Comparison of ENCODE assay signal across 8 cellular contexts in the genomic region with DNA sequence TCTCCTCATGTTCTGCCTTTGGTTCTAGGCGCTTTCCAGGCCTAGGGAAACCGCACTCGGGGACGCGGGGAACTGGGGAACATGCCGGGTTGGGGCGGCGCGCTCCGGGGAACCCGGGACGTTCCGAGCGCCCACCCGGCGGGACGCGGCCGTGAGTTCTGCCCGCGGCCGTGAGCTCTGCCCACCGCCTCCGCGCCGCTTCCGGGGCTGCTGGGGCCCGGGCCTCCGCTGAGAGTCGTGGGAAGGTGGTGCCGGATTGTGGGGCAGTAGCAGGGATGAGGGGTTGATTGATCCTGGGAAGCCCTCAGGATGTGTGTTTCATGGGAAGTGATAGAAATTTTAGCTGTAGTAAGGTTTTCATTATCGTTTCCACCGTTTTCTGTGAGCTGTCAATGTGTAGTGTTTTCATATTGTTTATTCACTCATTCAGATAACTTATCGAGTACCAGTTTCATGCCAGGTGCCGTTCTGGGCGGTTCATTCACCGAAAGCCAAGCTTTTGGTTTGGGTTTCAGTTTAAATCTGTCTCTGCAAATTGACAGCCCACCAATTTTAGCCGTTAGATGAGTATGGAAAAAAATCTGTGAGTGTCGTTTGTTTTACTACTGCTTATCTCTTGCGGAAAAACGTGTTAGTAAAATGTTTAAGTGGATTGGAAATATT. TPM values are rescaled to one million over a fixed set of nuclear protein-coding genes. Genes with fewer than 3 reads are reported as not detected.
DNase-seq lines count a peak whose midpoint lies in the region; ATAC-seq and TF ChIP-seq lines count a peak whose summit lies in the region.

No MANE protein-coding gene starts in this region.

- H3K27me3 Mint-ChIP-seq in type B pancreatic cell, result no peaks in the 10 kb centered on the region

- TF ChIP-seq POLR2A in GM18505 (IDR thresholded peaks at IDR 0.05; ENCODE audit: borderline replicate concordance, extremely low read depth, insufficient read depth, insufficient read length), result no peak

- TF ChIP-seq CTCF in A673 (conservative IDR thresholded peaks at IDR 0.05; ENCODE audit: low read depth, low read length) (no peak), colonic mucosa (IDR thresholded peaks at IDR 0.05) (no peak), type B pancreatic cell (conservative IDR thresholded peaks at IDR 0.05) (no peak)

- no peak overlapping the region for H3K27ac Mint-ChIP-seq in type B pancreatic cell

- ATAC-seq in GM18505 (IDR thresholded peaks at IDR 0.05; ENCODE audit: unreplicated experiment) (peak; percentile 38), HG02970 (IDR thresholded peaks at IDR 0.05; ENCODE audit: low FRiP score, unreplicated experiment) (peak; percentile 26)

- peak overlapping the region; percentile 91 for H3K4me3 Mint-ChIP-seq in type B pancreatic cell

- peaks cover 15% of the 10 kb centered on the region for H3K4me1 ChIP-seq in A673 (ENCODE audit: insufficient read depth, low read length, poor library complexity, severe bottlenecking)
- H3K4me1 ChIP-seq in SJCRH30, result 0 out of 2 replicates have a peak, but pooled peaks cover 2% of the 10 kb centered on the region
- peaks cover 10% of the 10 kb centered on the region for H3K4me1 ChIP-seq in colonic mucosa
- peaks cover 3% of the 10 kb centered on the region for H3K4me1 ChIP-seq in mesodermal cell (ENCODE audit: control insufficient read depth, insufficient read depth, low read length, poor library complexity, severe bottlenecking)

- CTCF ChIA-PET in A673 (lab: Charles Lee), result no interaction called here

- no TSS peak for BruUV-seq in A673 (replicated peaks; lab: Mats Ljungman, UMichigan)

- H3K27me3 ChIP-seq in A673 (replicated peaks; ENCODE audit: insufficient read depth, low read depth, low read length, poor library complexity), result no peaks in the 10 kb centered on the region
- no peaks in the 10 kb centered on the region for H3K27me3 ChIP-seq in SJCRH30
- no peaks in the 10 kb centered on the region for H3K27me3 ChIP-seq in colonic mucosa

- no peaks in the 10 kb centered on the region for H3K9me3 ChIP-seq in A673 (ENCODE audit: low read depth, low read length, poor library complexity, severe bottlenecking)
- no peaks in the 10 kb centered on the region for H3K9me3 ChIP-seq in SJCRH30 (replicated peaks)
- H3K9me3 ChIP-seq in colonic mucosa, result no peaks in the 10 kb centered on the region
- no peaks in the 10 kb centered on the region for H3K9me3 ChIP-seq in mesodermal cell (ENCODE audit: control insufficient read depth, low read length)

- POLR2A ChIA-PET in A673 (lab: Charles Lee; ENCODE audit: low non-redundant PET), result no interaction called here

- WGBS in mesodermal cell (ENCODE audit: insufficient coverage in 2 of 2), 2 experiments, result 2 to 4% methylated on average over 20 to 30 of the region's 41 CpGs

- DNase-seq in A673 (ENCODE audit: low spot score) (peak; percentile 14), SJCRH30 (peak in 1 of 2 experiments; percentile 15), colonic mucosa (no peak), type B pancreatic cell (ENCODE audit: extremely low spot score, unreplicated experiment) (no peak), GDM1 (lab: John Stamatoyannopoulos, UW) (no peak)

- intact Hi-C loops in A673 (cut with micrococcal nuclease; ENCODE audit: unreplicated experiment), result loop anchor here (10.0 kb wide), 1 partner anchor 1095 kb away; no protein-coding TSS in a partner anchor
- intact Hi-C loops in colonic mucosa (cut with DNase I), result no loop called here

- H3K9me3 Mint-ChIP-seq in type B pancreatic cell, result no peaks in the 10 kb centered on the region

- H3K27ac ChIP-seq in A673 (ENCODE audit: low read depth, low read length, poor library complexity, severe bottlenecking), result peak overlapping the region; percentile 95
- H3K27ac ChIP-seq in SJCRH30, result peak overlapping the region; percentile 69
- peak overlapping the region; percentile 73 for H3K27ac ChIP-seq in colonic mucosa
- no peak overlapping the region for H3K27ac ChIP-seq in mesodermal cell (ENCODE audit: low read depth, low read length, severe bottlenecking)

- peaks cover 19% of the 10 kb centered on the region for H3K36me3 ChIP-seq in A673 (ENCODE audit: insufficient read depth, low read length, poor library complexity, severe bottlenecking)
- H3K36me3 ChIP-seq in SJCRH30, result peaks cover 2% of the 10 kb centered on the region
- no peaks in the 10 kb centered on the region for H3K36me3 ChIP-seq in colonic mucosa
- peaks cover 37% of the 10 kb centered on the region for H3K36me3 ChIP-seq in mesodermal cell (ENCODE audit: control insufficient read depth, insufficient read depth, low read length)

- H3K9ac ChIP-seq in colonic mucosa (ENCODE audit: low read depth in 2 of 2, low read length in 2 of 2), result peak overlapping the region; percentile 87 to 88

- peaks cover 45% of the 10 kb centered on the region for H3K4me1 Mint-ChIP-seq in type B pancreatic cell (ENCODE audit: unreplicated experiment)

- peak overlapping the region; percentile 95 for H3K4me3 ChIP-seq in A673 (ENCODE audit: low read depth, low read length, poor library complexity, severe bottlenecking)
- peak overlapping the region; percentile 98 for H3K4me3 ChIP-seq in SJCRH30
- H3K4me3 ChIP-seq in colonic mucosa, result peak overlapping the region; percentile 88
- H3K4me3 ChIP-seq in mesodermal cell (ENCODE audit: extremely low read depth, insufficient read depth, low read length, poor library complexity, severe bottlenecking), result peak overlapping the region; percentile 78

- H3K36me3 Mint-ChIP-seq in type B pancreatic cell, result peaks cover 13% of the 10 kb centered on the region

RNA-seq across cellular contexts. Expression of gene MTRR, which starts 0.7 kb away (rescaled TPM):
- total RNA-seq in A673 (2021), result 44.4 and 57.1 TPM in 2 replicates
- total RNA-seq in SJCRH30 (2014; rRNA removed; shearing (Covaris generic)), result 29.4 and 31.7 TPM in 2 replicates
- 10 to 100 TPM; 29.8 to 45.1 TPM for total RNA-seq in colonic mucosa
- polyA plus RNA-seq in mesodermal cell (2013, experiment 1 of 2), result 23.5 TPM
- 22.1 TPM for polyA plus RNA-seq in mesodermal cell (2013, experiment 2 of 2)
- 33.7 and 49.3 TPM in 2 replicates for total RNA-seq in type B pancreatic cell (ENCODE audit: low replicate concordance)

RNA-seq across cellular contexts. Expression of gene FASTKD3, which starts 0.8 kb away (rescaled TPM):
- total RNA-seq in A673 (2021) (13.2 and 16.8 TPM in 2 replicates), colonic mucosa (10 to 100 TPM; 11.4 to 12.2 TPM), type B pancreatic cell (ENCODE audit: low replicate concordance) (7.3 and 10.7 TPM in 2 replicates)
- 16.9 TPM in 2 replicates for total RNA-seq in SJCRH30 (2014; rRNA removed; shearing (Covaris generic))
- 8.1 TPM for polyA plus RNA-seq in mesodermal cell (2013, experiment 1 of 2)
- polyA plus RNA-seq in mesodermal cell (2013, experiment 2 of 2), result 9.2 TPM

RNA-seq across cellular contexts. Expression of gene CFAP90, which starts 18.7 kb away (rescaled TPM):
- not detected in 2 replicates for total RNA-seq in A673 (2021)
- total RNA-seq in SJCRH30 (2014; rRNA removed; shearing (Covaris generic)), result 0.20 TPM in 1 of 2 replicates, not detected in the other
- not detected for total RNA-seq in colonic mucosa
- 0.18 TPM for polyA plus RNA-seq in mesodermal cell (2013, experiment 1 of 2)
- polyA plus RNA-seq in mesodermal cell (2013, experiment 2 of 2), result 0.30 TPM
- 1.3 and 5.3 TPM in 2 replicates for total RNA-seq in type B pancreatic cell (ENCODE audit: low replicate concordance)
